In the genomic region with DNA sequence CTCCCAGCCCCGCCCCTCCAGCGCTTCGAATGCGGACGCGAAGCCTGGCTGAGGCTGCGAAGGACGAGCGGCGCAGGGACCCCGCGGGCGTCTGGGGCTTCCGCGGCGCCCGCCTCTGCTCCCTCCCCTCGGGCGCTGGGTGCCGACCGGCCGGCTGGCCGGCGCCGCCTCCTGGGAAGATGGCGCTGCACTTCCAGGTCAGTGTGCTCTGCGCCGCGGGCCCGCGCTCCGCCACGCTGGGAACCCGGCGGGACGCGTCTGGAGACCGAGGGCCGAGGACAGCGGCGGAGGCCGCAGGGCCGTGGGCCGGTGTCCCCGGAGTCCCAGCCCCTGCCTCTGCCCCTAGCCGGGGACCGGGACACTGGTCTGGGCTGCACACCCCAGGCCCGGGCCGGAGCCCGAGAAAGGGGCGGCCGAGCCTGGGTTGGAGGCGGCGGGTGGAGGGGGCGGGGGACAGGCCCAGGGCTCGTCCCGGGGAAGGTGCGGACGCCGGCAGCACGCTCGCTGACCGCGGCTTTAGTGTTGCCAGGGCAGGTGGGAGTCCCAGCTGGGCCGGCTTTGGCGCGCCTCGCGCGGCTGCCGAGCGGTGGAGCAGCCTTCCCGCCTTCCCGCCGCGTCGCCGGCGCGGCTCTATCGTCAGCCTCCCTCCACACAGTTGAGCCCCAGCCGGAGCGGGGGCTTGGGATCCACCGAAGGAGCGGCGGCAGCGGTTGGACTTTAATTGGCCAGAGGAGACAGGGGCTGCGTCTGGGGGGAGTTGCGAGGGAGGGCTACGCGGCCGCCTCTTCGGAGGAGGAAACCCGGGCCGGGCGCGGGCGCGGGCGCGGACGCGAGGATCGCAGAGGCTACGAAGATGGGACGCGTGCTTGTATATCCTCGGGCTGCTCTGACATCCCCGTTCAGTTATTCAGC, we compare ENCODE assay signal across 8 cellular contexts. TPM values are rescaled to one million over a fixed set of nuclear protein-coding genes. Genes with fewer than 3 reads are reported as not detected.
DNase-seq lines count a peak whose midpoint lies in the region; ATAC-seq and TF ChIP-seq lines count a peak whose summit lies in the region.

Gene RANBP17 (plus strand): TSS at position 164 of the 912 bp plus-strand sequence.

- DNase-seq in AG20443 (ENCODE audit: low spot score) (peak; percentile 80), HL-60 (ENCODE audit: low read depth in 1 of 2, low spot score in 1 of 2) (peak in 1 of 2 experiments; percentile 21), SJCRH30 (peak; percentile 89 to 91), erythroblast (lab: John Stamatoyannopoulos, UW) (peak; percentile 61 to 69), midbrain (lab: John Stamatoyannopoulos, UW) (peak; percentile 11), type B pancreatic cell (ENCODE audit: extremely low spot score, unreplicated experiment) (peak; percentile 82)
- no peak for DNase-seq in effector memory CD4-positive, alpha-beta T cell

- H3K27ac ChIP-seq in HL-60 (replicated peaks) (no peak within 1 kb of the TSS), SJCRH30 (peak within 1 kb of the TSS; percentile 74)
- no peak within 1 kb of the TSS for H3K27ac ChIP-seq in effector memory CD4-positive, alpha-beta T cell (ENCODE audit: insufficient read depth, low read length, poor library complexity, severe bottlenecking)

- no peak for TF ChIP-seq POLR2A in erythroblast (IDR thresholded peaks at IDR 0.05; ENCODE audit: low read length)

- ATAC-seq in HG03280 (IDR thresholded peaks at IDR 0.05; ENCODE audit: unreplicated experiment): no peak

- H3K36me3 Mint-ChIP-seq in type B pancreatic cell: peaks cover 8% of the 10 kb centered on the region

- peak within 1 kb of the TSS; percentile 74 for H3K27ac Mint-ChIP-seq in type B pancreatic cell

- no peaks in the 10 kb centered on the region for H3K4me1 ChIP-seq in SJCRH30
- no peaks in the 10 kb centered on the region for H3K4me1 ChIP-seq in effector memory CD4-positive, alpha-beta T cell (ENCODE audit: control insufficient read depth, insufficient read depth, low read length, poor library complexity, severe bottlenecking)

- H3K4me1 Mint-ChIP-seq in type B pancreatic cell (ENCODE audit: unreplicated experiment): peaks cover 12% of the 10 kb centered on the region

- TF ChIP-seq CTCF in HL-60 (IDR thresholded peaks at IDR 0.05; ENCODE audit: insufficient read depth, low read length): no peak
- peak; percentile 39 for TF ChIP-seq CTCF in type B pancreatic cell (conservative IDR thresholded peaks at IDR 0.05)

- H3K27me3 Mint-ChIP-seq in type B pancreatic cell: peaks cover 6% of the 10 kb centered on the region

- H3K9me3 Mint-ChIP-seq in type B pancreatic cell: peaks cover 12% of the 10 kb centered on the region

- H3K4me3 ChIP-seq in HL-60 (replicated peaks; ENCODE audit: insufficient read depth, low read length) (peak within 1 kb of the TSS; percentile 54), SJCRH30 (peak within 1 kb of the TSS; percentile 96)
- no peak within 1 kb of the TSS for H3K4me3 ChIP-seq in effector memory CD4-positive, alpha-beta T cell (ENCODE audit: insufficient read depth, low read depth, low read length, poor library complexity, severe bottlenecking)

- H3K4me3 Mint-ChIP-seq in type B pancreatic cell: peak within 1 kb of the TSS; percentile 89

- peaks cover 13% of the 10 kb centered on the region for H3K9me3 ChIP-seq in SJCRH30 (replicated peaks)
- H3K9me3 ChIP-seq in effector memory CD4-positive, alpha-beta T cell (ENCODE audit: control insufficient read depth, low read length): no peaks in the 10 kb centered on the region

- H3K27me3 ChIP-seq in HL-60 (ENCODE audit: insufficient read depth, poor library complexity, severe bottlenecking) (peaks cover 21% of the 10 kb centered on the region), SJCRH30 (no peaks in the 10 kb centered on the region)
- H3K27me3 ChIP-seq in effector memory CD4-positive, alpha-beta T cell (replicated peaks; ENCODE audit: control insufficient read depth, insufficient read depth, low read length, poor library complexity, severe bottlenecking): no peaks in the 10 kb centered on the region

- no peaks in the 10 kb centered on the region for H3K36me3 ChIP-seq in SJCRH30
- H3K36me3 ChIP-seq in effector memory CD4-positive, alpha-beta T cell (ENCODE audit: control insufficient read depth, insufficient read depth, low read length): no peaks in the 10 kb centered on the region

RNA-seq across cellular contexts. Expression of gene RANBP17, which starts in this region (rescaled TPM):
- total RNA-seq in SJCRH30 (2014; rRNA removed; shearing (Covaris generic)): 24.1 and 28.9 TPM in 2 replicates
- 22.0 and 24.1 TPM in 2 replicates for total RNA-seq in type B pancreatic cell (ENCODE audit: low replicate concordance)

Comparison
In these comparisons a context has a peak if more than half of its experiments do, and no peak if none do; other contexts are left out.
1. DNase-seq: peak in AG20443 (single experiment), SJCRH30 (2 of 2), erythroblast (2 of 2), midbrain (single experiment) and type B pancreatic cell (single experiment); none in effector memory CD4-positive, alpha-beta T cell (0 of 3).